ENCODE assay signal across 2 cellular contexts in the genomic region with DNA sequence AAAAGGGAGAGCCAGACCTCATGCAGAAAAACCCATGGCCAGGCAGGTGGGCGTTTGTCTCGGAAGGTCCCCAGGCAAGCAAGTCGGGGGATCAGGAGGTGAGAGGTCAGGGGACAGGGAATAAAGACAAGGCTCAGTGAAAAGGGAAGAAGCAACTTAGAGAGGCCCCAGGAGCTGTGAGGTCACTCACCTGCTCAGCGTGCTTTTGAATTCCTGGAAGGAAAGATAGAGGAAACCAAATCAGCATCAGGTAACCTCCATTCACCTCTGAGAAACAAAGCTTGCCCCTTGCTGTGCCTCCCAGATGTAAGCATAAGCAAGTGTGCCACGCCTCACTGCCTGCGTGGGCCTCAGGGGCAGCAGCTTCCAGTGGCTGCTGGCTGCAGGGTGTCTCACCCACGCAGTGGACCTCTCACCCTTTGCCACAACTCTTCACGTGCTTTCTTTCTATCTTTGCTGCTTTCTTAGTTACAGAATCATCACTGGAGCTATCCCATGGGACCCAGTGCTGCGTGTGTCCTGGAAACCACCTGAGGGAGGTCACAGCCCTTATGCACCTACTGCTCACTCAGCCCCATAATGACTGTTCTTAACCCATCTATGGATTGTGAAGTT.
TF ChIP-seq lines count a peak whose summit lies in the region.

No MANE protein-coding gene starts in this region.

TF ChIP-seq in GM12878, 131 proteins besides CTCF, POLR2A, EP300 and RAD21 (continues in another document):
- TF ChIP-seq ZNF24 (IDR thresholded peaks at IDR 0.05) (peak; percentile 76), MTA3 (IDR thresholded peaks at IDR 0.05; ENCODE audit: borderline replicate concordance, low read length) (no peak), ZNF207 (IDR thresholded peaks at IDR 0.05; ENCODE audit: borderline replicate concordance) (no peak), RCOR1 (conservative IDR thresholded peaks at IDR 0.05; ENCODE audit: low read depth, low read length) (no peak), CBX3 (IDR thresholded peaks at IDR 0.05; ENCODE audit: borderline replicate concordance, low read depth) (no peak), CREM (IDR thresholded peaks at IDR 0.05; ENCODE audit: low read depth) (peak; percentile 72; the same call in 1 of the 2 replicates), SPI1 (IDR thresholded peaks at IDR 0.05; ENCODE audit: borderline replicate concordance, insufficient read depth, low read depth, low read length) (no peak), TCF3 (IDR thresholded peaks at IDR 0.05; ENCODE audit: borderline replicate concordance, insufficient read depth, low read depth, low read length) (no peak), MXI1 (IDR thresholded peaks at IDR 0.05; ENCODE audit: low read depth, low read length) (no peak), GABPA (IDR thresholded peaks at IDR 0.05; ENCODE audit: low read depth) (no peak), ETV6 (conservative IDR thresholded peaks at IDR 0.05 in 1 of 2, IDR thresholded peaks at IDR 0.05 in 1 of 2; ENCODE audit: borderline replicate concordance in 1 of 2, low read depth in 1 of 2) (no peak), FOXM1 (IDR thresholded peaks at IDR 0.05; ENCODE audit: low read depth, low read length) (no peak), NFXL1 (IDR thresholded peaks at IDR 0.05; ENCODE audit: borderline replicate concordance) (no peak), MEF2A (IDR thresholded peaks at IDR 0.05; ENCODE audit: insufficient read depth, low read depth, low read length) (0 out of 2 replicates have a peak, but pooled peaks have one; percentile 48), MEF2B (IDR thresholded peaks at IDR 0.05; ENCODE audit: partially characterized antibody, poor library complexity, severe bottlenecking) (peak; percentile 97), BCL11A (IDR thresholded peaks at IDR 0.05; ENCODE audit: low read depth, low read length) (peak; percentile 62; the same call in 1 of the 2 replicates)
- TF ChIP-seq, protein P1, sequence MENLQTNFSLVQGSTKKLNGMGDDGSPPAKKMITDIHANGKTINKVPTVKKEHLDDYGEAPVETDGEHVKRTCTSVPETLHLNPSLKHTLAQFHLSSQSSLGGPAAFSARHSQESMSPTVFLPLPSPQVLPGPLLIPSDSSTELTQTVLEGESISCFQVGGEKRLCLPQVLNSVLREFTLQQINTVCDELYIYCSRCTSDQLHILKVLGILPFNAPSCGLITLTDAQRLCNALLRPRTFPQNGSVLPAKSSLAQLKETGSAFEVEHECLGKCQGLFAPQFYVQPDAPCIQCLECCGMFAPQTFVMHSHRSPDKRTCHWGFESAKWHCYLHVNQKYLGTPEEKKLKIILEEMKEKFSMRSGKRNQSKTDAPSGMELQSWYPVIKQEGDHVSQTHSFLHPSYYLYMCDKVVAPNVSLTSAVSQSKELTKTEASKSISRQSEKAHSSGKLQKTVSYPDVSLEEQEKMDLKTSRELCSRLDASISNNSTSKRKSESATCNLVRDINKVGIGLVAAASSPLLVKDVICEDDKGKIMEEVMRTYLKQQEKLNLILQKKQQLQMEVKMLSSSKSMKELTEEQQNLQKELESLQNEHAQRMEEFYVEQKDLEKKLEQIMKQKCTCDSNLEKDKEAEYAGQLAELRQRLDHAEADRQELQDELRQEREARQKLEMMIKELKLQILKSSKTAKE (IDR thresholded peaks at IDR 0.05; ENCODE audit: low read depth, poor library complexity, severe bottlenecking) = peak; percentile 42
- TF ChIP-seq, protein P2, sequence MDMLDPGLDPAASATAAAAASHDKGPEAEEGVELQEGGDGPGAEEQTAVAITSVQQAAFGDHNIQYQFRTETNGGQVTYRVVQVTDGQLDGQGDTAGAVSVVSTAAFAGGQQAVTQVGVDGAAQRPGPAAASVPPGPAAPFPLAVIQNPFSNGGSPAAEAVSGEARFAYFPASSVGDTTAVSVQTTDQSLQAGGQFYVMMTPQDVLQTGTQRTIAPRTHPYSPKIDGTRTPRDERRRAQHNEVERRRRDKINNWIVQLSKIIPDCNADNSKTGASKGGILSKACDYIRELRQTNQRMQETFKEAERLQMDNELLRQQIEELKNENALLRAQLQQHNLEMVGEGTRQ (IDR thresholded peaks at IDR 0.05; ENCODE audit: borderline replicate concordance, low read depth, low read length) = peak; percentile 5; the same call in 1 of the 2 replicates
- TF ChIP-seq, protein P3, sequence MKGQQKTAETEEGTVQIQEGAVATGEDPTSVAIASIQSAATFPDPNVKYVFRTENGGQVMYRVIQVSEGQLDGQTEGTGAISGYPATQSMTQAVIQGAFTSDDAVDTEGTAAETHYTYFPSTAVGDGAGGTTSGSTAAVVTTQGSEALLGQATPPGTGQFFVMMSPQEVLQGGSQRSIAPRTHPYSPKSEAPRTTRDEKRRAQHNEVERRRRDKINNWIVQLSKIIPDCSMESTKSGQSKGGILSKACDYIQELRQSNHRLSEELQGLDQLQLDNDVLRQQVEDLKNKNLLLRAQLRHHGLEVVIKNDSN (IDR thresholded peaks at IDR 0.05; ENCODE audit: borderline replicate concordance, extremely low read length, insufficient read depth, low read depth, low read length) = peak; percentile 33
- TF ChIP-seq, protein P4, sequence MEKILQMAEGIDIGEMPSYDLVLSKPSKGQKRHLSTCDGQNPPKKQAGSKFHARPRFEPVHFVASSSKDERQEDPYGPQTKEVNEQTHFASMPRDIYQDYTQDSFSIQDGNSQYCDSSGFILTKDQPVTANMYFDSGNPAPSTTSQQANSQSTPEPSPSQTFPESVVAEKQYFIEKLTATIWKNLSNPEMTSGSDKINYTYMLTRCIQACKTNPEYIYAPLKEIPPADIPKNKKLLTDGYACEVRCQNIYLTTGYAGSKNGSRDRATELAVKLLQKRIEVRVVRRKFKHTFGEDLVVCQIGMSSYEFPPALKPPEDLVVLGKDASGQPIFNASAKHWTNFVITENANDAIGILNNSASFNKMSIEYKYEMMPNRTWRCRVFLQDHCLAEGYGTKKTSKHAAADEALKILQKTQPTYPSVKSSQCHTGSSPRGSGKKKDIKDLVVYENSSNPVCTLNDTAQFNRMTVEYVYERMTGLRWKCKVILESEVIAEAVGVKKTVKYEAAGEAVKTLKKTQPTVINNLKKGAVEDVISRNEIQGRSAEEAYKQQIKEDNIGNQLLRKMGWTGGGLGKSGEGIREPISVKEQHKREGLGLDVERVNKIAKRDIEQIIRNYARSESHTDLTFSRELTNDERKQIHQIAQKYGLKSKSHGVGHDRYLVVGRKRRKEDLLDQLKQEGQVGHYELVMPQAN (conservative IDR thresholded peaks at IDR 0.05) = peak; percentile 32; the same call in 1 of the 2 replicates
- TF ChIP-seq, protein P5, sequence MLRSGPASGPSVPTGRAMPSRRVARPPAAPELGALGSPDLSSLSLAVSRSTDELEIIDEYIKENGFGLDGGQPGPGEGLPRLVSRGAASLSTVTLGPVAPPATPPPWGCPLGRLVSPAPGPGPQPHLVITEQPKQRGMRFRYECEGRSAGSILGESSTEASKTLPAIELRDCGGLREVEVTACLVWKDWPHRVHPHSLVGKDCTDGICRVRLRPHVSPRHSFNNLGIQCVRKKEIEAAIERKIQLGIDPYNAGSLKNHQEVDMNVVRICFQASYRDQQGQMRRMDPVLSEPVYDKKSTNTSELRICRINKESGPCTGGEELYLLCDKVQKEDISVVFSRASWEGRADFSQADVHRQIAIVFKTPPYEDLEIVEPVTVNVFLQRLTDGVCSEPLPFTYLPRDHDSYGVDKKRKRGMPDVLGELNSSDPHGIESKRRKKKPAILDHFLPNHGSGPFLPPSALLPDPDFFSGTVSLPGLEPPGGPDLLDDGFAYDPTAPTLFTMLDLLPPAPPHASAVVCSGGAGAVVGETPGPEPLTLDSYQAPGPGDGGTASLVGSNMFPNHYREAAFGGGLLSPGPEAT (IDR thresholded peaks at IDR 0.05; ENCODE audit: low read depth) = peak; percentile 96

TF ChIP-seq in HEK293T, 16 proteins besides CTCF, POLR2A, EP300 and RAD21:
- TF ChIP-seq FOXK2 (IDR thresholded peaks at IDR 0.05) (no peak), FOXM1 (IDR thresholded peaks at IDR 0.05; ENCODE audit: borderline replicate concordance) (no peak), BHLHE40 (IDR thresholded peaks at IDR 0.05; ENCODE audit: borderline replicate concordance) (no peak), TARDBP (IDR thresholded peaks at IDR 0.05) (no peak), LEF1 (IDR thresholded peaks at IDR 0.05; ENCODE audit: borderline replicate concordance) (no peak), ARNT (IDR thresholded peaks at IDR 0.05) (no peak), L3MBTL2 (conservative IDR thresholded peaks at IDR 0.05) (no peak)
- TF ChIP-seq, protein P6, sequence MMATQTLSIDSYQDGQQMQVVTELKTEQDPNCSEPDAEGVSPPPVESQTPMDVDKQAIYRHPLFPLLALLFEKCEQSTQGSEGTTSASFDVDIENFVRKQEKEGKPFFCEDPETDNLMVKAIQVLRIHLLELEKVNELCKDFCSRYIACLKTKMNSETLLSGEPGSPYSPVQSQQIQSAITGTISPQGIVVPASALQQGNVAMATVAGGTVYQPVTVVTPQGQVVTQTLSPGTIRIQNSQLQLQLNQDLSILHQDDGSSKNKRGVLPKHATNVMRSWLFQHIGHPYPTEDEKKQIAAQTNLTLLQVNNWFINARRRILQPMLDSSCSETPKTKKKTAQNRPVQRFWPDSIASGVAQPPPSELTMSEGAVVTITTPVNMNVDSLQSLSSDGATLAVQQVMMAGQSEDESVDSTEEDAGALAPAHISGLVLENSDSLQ (IDR thresholded peaks at IDR 0.05) = no peak
